In the genomic region with DNA sequence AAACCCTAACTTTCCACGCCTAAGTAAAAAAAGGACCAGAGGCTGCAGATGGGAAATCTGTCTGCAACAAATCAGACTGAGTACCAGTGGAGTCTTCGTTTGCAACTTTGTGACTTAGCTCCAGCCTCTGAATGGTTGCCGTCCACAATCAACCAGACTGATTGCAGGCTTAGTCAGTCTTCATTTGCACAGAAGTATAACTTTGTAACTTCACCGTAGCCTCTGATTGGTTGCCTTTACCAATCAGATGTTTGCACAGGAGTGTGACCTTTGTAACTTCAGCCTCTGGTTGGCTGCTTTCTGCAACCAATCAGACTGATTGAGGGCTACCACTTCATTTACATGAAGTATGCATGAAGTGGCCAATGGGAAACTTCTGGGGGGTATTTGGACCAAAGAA, we compare ENCODE assay signal across 1 cellular context.
TF ChIP-seq lines count a peak whose summit lies in the region.

No MANE protein-coding gene starts in this region.

TF ChIP-seq in GM12878, 131 proteins besides CTCF, POLR2A, EP300 and RAD21:
- no peak for TF ChIP-seq POLR2AphosphoS2 (IDR thresholded peaks at IDR 0.05; ENCODE audit: low read depth, low read length)
- TF ChIP-seq, protein P1, sequence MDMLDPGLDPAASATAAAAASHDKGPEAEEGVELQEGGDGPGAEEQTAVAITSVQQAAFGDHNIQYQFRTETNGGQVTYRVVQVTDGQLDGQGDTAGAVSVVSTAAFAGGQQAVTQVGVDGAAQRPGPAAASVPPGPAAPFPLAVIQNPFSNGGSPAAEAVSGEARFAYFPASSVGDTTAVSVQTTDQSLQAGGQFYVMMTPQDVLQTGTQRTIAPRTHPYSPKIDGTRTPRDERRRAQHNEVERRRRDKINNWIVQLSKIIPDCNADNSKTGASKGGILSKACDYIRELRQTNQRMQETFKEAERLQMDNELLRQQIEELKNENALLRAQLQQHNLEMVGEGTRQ (IDR thresholded peaks at IDR 0.05; ENCODE audit: borderline replicate concordance, low read depth, low read length) = no peak
- TF ChIP-seq, protein P2, sequence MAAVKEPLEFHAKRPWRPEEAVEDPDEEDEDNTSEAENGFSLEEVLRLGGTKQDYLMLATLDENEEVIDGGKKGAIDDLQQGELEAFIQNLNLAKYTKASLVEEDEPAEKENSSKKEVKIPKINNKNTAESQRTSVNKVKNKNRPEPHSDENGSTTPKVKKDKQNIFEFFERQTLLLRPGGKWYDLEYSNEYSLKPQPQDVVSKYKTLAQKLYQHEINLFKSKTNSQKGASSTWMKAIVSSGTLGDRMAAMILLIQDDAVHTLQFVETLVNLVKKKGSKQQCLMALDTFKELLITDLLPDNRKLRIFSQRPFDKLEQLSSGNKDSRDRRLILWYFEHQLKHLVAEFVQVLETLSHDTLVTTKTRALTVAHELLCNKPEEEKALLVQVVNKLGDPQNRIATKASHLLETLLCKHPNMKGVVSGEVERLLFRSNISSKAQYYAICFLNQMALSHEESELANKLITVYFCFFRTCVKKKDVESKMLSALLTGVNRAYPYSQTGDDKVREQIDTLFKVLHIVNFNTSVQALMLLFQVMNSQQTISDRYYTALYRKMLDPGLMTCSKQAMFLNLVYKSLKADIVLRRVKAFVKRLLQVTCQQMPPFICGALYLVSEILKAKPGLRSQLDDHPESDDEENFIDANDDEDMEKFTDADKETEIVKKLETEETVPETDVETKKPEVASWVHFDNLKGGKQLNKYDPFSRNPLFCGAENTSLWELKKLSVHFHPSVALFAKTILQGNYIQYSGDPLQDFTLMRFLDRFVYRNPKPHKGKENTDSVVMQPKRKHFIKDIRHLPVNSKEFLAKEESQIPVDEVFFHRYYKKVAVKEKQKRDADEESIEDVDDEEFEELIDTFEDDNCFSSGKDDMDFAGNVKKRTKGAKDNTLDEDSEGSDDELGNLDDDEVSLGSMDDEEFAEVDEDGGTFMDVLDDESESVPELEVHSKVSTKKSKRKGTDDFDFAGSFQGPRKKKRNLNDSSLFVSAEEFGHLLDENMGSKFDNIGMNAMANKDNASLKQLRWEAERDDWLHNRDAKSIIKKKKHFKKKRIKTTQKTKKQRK (IDR thresholded peaks at IDR 0.05; ENCODE audit: low read depth, low read length) = no peak
- no peak for TF ChIP-seq PKNOX1 (IDR thresholded peaks at IDR 0.05)
- TF ChIP-seq CBFB (IDR thresholded peaks at IDR 0.05; ENCODE audit: low read depth) = no peak
- TF ChIP-seq, protein P3, sequence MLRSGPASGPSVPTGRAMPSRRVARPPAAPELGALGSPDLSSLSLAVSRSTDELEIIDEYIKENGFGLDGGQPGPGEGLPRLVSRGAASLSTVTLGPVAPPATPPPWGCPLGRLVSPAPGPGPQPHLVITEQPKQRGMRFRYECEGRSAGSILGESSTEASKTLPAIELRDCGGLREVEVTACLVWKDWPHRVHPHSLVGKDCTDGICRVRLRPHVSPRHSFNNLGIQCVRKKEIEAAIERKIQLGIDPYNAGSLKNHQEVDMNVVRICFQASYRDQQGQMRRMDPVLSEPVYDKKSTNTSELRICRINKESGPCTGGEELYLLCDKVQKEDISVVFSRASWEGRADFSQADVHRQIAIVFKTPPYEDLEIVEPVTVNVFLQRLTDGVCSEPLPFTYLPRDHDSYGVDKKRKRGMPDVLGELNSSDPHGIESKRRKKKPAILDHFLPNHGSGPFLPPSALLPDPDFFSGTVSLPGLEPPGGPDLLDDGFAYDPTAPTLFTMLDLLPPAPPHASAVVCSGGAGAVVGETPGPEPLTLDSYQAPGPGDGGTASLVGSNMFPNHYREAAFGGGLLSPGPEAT (IDR thresholded peaks at IDR 0.05; ENCODE audit: low read depth) = no peak
- no peak for TF ChIP-seq E2F8 (IDR thresholded peaks at IDR 0.05; ENCODE audit: low read depth, partially characterized antibody)
- TF ChIP-seq HDGF (IDR thresholded peaks at IDR 0.05) = no peak
- TF ChIP-seq RUNX3 (IDR thresholded peaks at IDR 0.05; ENCODE audit: low read length) = no peak
TF ChIP-seq in GM12878: peak in this region for 0.
